Comparison of ENCODE assay signal across 1 cellular context in the genomic region with DNA sequence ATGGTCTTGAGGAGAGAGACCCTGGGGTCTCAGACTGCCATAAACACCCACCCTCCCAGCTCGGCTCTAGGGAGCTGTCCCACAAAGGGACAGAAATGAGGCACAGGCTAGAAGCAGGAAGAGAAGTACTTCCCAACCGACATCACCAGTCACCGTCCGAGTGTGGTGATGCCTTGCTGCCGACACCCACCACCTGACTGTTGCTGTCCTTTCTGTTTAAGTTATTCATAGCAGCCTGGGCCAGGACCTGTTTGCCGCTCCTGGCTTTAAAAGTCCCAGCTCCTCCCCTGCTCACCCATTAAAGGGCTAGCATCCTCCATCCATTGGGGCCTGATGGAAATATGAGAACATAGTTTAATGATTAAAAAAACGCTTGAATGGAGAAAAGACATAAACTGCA.
TF ChIP-seq lines count a peak whose summit lies in the region.

No MANE protein-coding gene starts in this region.

TF ChIP-seq in WTC11, 78 proteins besides CTCF, POLR2A, EP300 and RAD21 (continued from another document):
- TF ChIP-seq ATF6 (CRISPR knock-in tag; IDR thresholded peaks at IDR 0.05) (no peak), ZNF121 (CRISPR knock-in tag; IDR thresholded peaks at IDR 0.05) (no peak)
TF ChIP-seq in WTC11: peak in this region for 0.
